In the genomic region with DNA sequence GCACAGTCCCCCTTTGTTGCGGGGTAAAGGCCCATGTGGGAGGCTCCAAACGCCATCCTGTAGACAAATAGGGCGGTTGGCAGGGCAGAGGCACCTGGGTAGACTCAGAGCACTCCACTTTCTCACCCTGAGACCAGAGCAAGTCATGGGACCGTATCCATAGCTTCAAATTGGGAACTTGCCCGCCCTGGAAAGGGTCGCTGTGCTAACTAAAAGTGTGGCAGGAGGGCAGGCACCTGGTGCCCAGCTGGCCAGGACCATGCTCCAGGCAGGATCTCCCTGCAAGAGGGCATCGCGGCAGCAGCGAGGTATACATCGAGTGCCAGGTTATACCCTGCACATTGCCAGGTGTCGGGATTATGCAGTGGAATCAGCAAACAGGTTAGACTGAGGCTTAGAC, we compare ENCODE assay signal across 32 cellular contexts.
"Had no signal": no experiment of that assay in that cellular context is flagged by ENCODE, and none has a peak within 500 bp of the region (broad histone marks: within the 10 kb centered on the region; RNA-seq: fewer than 3 reads in every experiment).

No MANE protein-coding gene starts in this region.

- H3K4me1 Mint-ChIP-seq: activated B cell treated with CpG ODN at 0.5 μM for 24 hours; activated naive CD4-positive, alpha-beta T cell treated with anti-CD3 and anti-CD28 coated beads, Interleukin-2, amount 10 ng/mL, durations not matched to agents 7 days and 5 days; activated naive CD8-positive, alpha-beta T cell treated with anti-CD3 and anti-CD28 coated beads, Interleukin-2, amount 50 U/mL, for 24 hours had no signal

- ATAC-seq: activated CD4-positive, CD25-positive, alpha-beta regulatory T cell treated with anti-CD3 and anti-CD28 coated beads, Interleukin-2, amount 50 U/mL, for 24 hours; activated CD8-positive, alpha-beta T cell treated with anti-CD3 and anti-CD28 coated beads for 36 hours; activated naive CD4-positive, alpha-beta T cell treated with anti-CD3 and anti-CD28 coated beads, Interleukin-2, amount 50 U/mL, for 72 hours; activated naive CD8-positive, alpha-beta T cell treated with anti-CD3 and anti-CD28 coated beads, Interleukin-2, amount 50 U/mL, for 24 hours; activated T-cell treated with anti-CD3 and anti-CD28 coated beads, Interleukin-2, amount 50 U/mL, for 72 hours; body of pancreas; effector memory CD8-positive, alpha-beta T cell; foreskin keratinocyte; gastrocnemius medialis; heart left ventricle; T-helper 17 cell had no signal

- H3K9me3 Mint-ChIP-seq: activated B cell treated with CpG ODN at 0.5 μM for 24 hours; activated CD8-positive, alpha-beta T cell treated with anti-CD3 and anti-CD28 coated beads for 36 hours; activated naive CD4-positive, alpha-beta T cell treated with anti-CD3 and anti-CD28 coated beads, Interleukin-2, amount 10 ng/mL, durations not matched to agents 7 days and 5 days; activated naive CD4-positive, alpha-beta T cell treated with anti-CD3 and anti-CD28 coated beads, Interleukin-2, amount 50 U/mL, for 72 hours; activated naive CD8-positive, alpha-beta T cell treated with anti-CD3 and anti-CD28 coated beads, Interleukin-2, amount 50 U/mL, for 24 hours; activated T-cell treated with anti-CD3 and anti-CD28 coated beads, Interleukin-2, amount 50 U/mL, for 24 hours; activated T-cell treated with anti-CD3 and anti-CD28 coated beads, Interleukin-2, amount 50 U/mL, for 72 hours; effector memory CD8-positive, alpha-beta T cell; T-helper 2 cell treated with Interferon-gamma antibody and Interleukin-4, amounts not matched to agents 5 μg/mL and 100 μg/mL, for 36 hours had no signal

- H3K27ac Mint-ChIP-seq: activated B cell treated with CpG ODN at 0.5 μM for 24 hours; activated naive CD8-positive, alpha-beta T cell treated with anti-CD3 and anti-CD28 coated beads, Interleukin-2, amount 50 U/mL, for 24 hours; activated T-cell treated with anti-CD3 and anti-CD28 coated beads, Interleukin-2, amount 50 U/mL, for 72 hours; T-helper 17 cell; T-helper 2 cell treated with Interferon-gamma antibody and Interleukin-4, amounts not matched to agents 5 μg/mL and 100 μg/mL, for 36 hours had no signal

- H3K27me3 Mint-ChIP-seq: activated B cell treated with CpG ODN at 0.5 μM for 24 hours; activated CD8-positive, alpha-beta T cell treated with anti-CD3 and anti-CD28 coated beads for 36 hours; activated naive CD4-positive, alpha-beta T cell treated with anti-CD3 and anti-CD28 coated beads, Interleukin-2, amount 10 ng/mL, durations not matched to agents 7 days and 5 days; activated naive CD8-positive, alpha-beta T cell treated with anti-CD3 and anti-CD28 coated beads, Interleukin-2, amount 50 U/mL, for 24 hours; activated T-cell treated with anti-CD3 and anti-CD28 coated beads, Interleukin-2, amount 50 U/mL, for 24 hours; effector memory CD8-positive, alpha-beta T cell; T-helper 17 cell had no signal

- DNase-seq: activated B cell treated with CpG ODN at 0.5 μM for 24 hours; activated CD4-positive, alpha-beta T cell treated with anti-CD3 and anti-CD28 coated beads for 48 hours; activated CD4-positive, alpha-beta T cell treated with anti-CD3 and anti-CD28 coated beads, Interleukin-2, amount 50 U/mL, for 1 hour; activated CD4-positive, alpha-beta T cell treated with anti-CD3 and anti-CD28 coated beads, Interleukin-2, amount 50 U/mL, for 48 hours; activated CD8-positive, alpha-beta memory T cell treated with anti-CD3 and anti-CD28 coated beads for 24 hours; activated CD8-positive, alpha-beta T cell treated with anti-CD3 and anti-CD28 coated beads for 36 hours; activated gamma-delta T cell; activated naive CD4-positive, alpha-beta T cell; activated naive CD4-positive, alpha-beta T cell treated with anti-CD3 and anti-CD28 coated beads, Interleukin-2, amount 10 ng/mL, durations not matched to agents 7 days and 5 days; activated naive CD8-positive, alpha-beta T cell treated with anti-CD3 and anti-CD28 coated beads, Interleukin-2, amount 50 U/mL, for 24 hours; activated T-cell treated with anti-CD3 and anti-CD28 coated beads for 4 hours; activated T-cell treated with anti-CD3 and anti-CD28 coated beads, Interleukin-2, amount 50 U/mL, for 24 hours; activated T-cell treated with anti-CD3 and anti-CD28 coated beads, Interleukin-2, amount 50 U/mL, for 72 hours; amygdala; aorta; body of pancreas; cortex of kidney; dermis blood vessel endothelial cell; effector CD4-positive, alpha-beta T cell; effector memory CD8-positive, alpha-beta T cell; erythroblast; foreskin keratinocyte; gastrocnemius medialis; glutamatergic neuron; heart left ventricle; T-helper 1 cell; T-helper 17 cell; T1000; WERI-Rb-1 had no signal

- H3K4me3 Mint-ChIP-seq: activated B cell treated with CpG ODN at 0.5 μM for 24 hours; activated CD8-positive, alpha-beta T cell treated with anti-CD3 and anti-CD28 coated beads for 36 hours; activated naive CD4-positive, alpha-beta T cell treated with anti-CD3 and anti-CD28 coated beads, Interleukin-2, amount 10 ng/mL, durations not matched to agents 7 days and 5 days; activated naive CD8-positive, alpha-beta T cell treated with anti-CD3 and anti-CD28 coated beads, Interleukin-2, amount 50 U/mL, for 24 hours; activated T-cell treated with anti-CD3 and anti-CD28 coated beads, Interleukin-2, amount 50 U/mL, for 24 hours; activated T-cell treated with anti-CD3 and anti-CD28 coated beads, Interleukin-2, amount 50 U/mL, for 72 hours; effector memory CD8-positive, alpha-beta T cell; T-helper 17 cell; T-helper 2 cell treated with Interferon-gamma antibody and Interleukin-4, amounts not matched to agents 5 μg/mL and 100 μg/mL, for 36 hours had no signal
